25 cellular contexts compared by ENCODE assay signal in genomic region chr18:35062408-35062807, GRCh38. TPM values are rescaled to one million over a fixed set of nuclear protein-coding genes. Genes with fewer than 3 reads are reported as not detected.
A peak's percentile ranks its signal among the peaks of the same experiment; 100 is the strongest.
DNase-seq lines count a peak whose midpoint lies in the region; ATAC-seq and TF ChIP-seq lines count a peak whose summit lies in the region.
"Had no signal": no experiment of that assay in that cellular context is flagged by ENCODE, and none has a peak within 500 bp of the region (broad histone marks: within the 10 kb centered on the region; RNA-seq: fewer than 3 reads in every experiment).

No MANE protein-coding gene starts in this region.

- no peaks in the 10 kb centered on the region for H3K27me3 ChIP-seq in right atrium auricular region
- H3K27me3 ChIP-seq in heart right ventricle, result no peaks in the 10 kb centered on the region
- no peaks in the 10 kb centered on the region for H3K27me3 ChIP-seq in right lobe of liver
- H3K27me3 ChIP-seq: BE2C; BLaER1 treated with 17β-estradiol and CSF1 and Interleukin-3, amounts not matched to agents 10 nM and 100 nM had no signal

- no peak overlapping the region for H3K4me3 ChIP-seq in right atrium auricular region
- no peak overlapping the region for H3K4me3 ChIP-seq in heart right ventricle
- H3K4me3 ChIP-seq in right lobe of liver, result no peak overlapping the region
- H3K4me3 ChIP-seq: A549; BLaER1 treated with 17β-estradiol and CSF1 and Interleukin-3, amounts not matched to agents 10 nM and 100 nM had no signal

- no peak for TF ChIP-seq POLR2A in right lobe of liver (IDR thresholded peaks at IDR 0.05)

- H3K36me3 ChIP-seq in right atrium auricular region, result no peaks in the 10 kb centered on the region
- H3K36me3 ChIP-seq in heart right ventricle, result no peaks in the 10 kb centered on the region
- H3K36me3 ChIP-seq in right lobe of liver, result no peaks in the 10 kb centered on the region
- H3K36me3 ChIP-seq: BE2C had no signal

- intact Hi-C loops in heart right ventricle (cut with DNase I) (no loop called here), right lobe of liver (cut with DNase I) (no loop called here)

- ATAC-seq in heart right ventricle (no peak), left lobe of liver (peak; percentile 80), right lobe of liver (peak; percentile 76 to 85 (median 82)), naive B cell (ENCODE audit: low read depth in 2 of 2) (no peak), HG03520 (IDR thresholded peaks at IDR 0.05; ENCODE audit: unreplicated experiment) (no peak)
- ATAC-seq: A549 had no signal

- no peaks in the 10 kb centered on the region for H3K9me3 Mint-ChIP-seq in naive B cell
- H3K9me3 Mint-ChIP-seq: CD14-positive monocyte; CD4-positive, alpha-beta T cell had no signal

- peak overlapping the region; percentile 11 to 12 for H3K27ac ChIP-seq in right atrium auricular region
- peak overlapping the region in 1 of 10 donors; percentile 66 for H3K27ac ChIP-seq in heart right ventricle
- H3K27ac ChIP-seq in right lobe of liver, result peak overlapping the region; percentile 13 to 79 (median 66)
- no peak overlapping the region for H3K27ac ChIP-seq in caudate nucleus (ENCODE audit: low read depth, low read length)
- H3K27ac ChIP-seq: A549; BLaER1 treated with 17β-estradiol and CSF1 and Interleukin-3, amounts not matched to agents 10 nM and 100 nM had no signal

- H3K27ac Mint-ChIP-seq in naive B cell, result peak overlapping the region in 4 of 6 donors; percentile 30 to 54 (median 50)
- H3K27ac Mint-ChIP-seq: CD14-positive monocyte; CD4-positive, alpha-beta T cell had no signal

- no peaks in the 10 kb centered on the region for H3K36me3 Mint-ChIP-seq in naive B cell

- no peaks in the 10 kb centered on the region for H3K27me3 Mint-ChIP-seq in naive B cell
- H3K27me3 Mint-ChIP-seq: CD4-positive, alpha-beta T cell; CD8-positive, alpha-beta memory T cell had no signal

- no peak overlapping the region for H3K4me3 Mint-ChIP-seq in naive B cell
- H3K4me3 Mint-ChIP-seq: CD14-positive monocyte; CD4-positive, alpha-beta T cell; CD8-positive, alpha-beta memory T cell had no signal

- no peak for TF ChIP-seq CTCF in right atrium auricular region (IDR thresholded peaks at IDR 0.05)
- no peak for TF ChIP-seq CTCF in heart right ventricle (IDR thresholded peaks at IDR 0.05)
- TF ChIP-seq CTCF in right lobe of liver (IDR thresholded peaks at IDR 0.05), result no peak

- H3K9me3 ChIP-seq in right atrium auricular region, result no peaks in the 10 kb centered on the region
- H3K9me3 ChIP-seq in heart right ventricle, result no peaks in the 10 kb centered on the region
- no peaks in the 10 kb centered on the region for H3K9me3 ChIP-seq in right lobe of liver
- H3K9me3 ChIP-seq: A549; BE2C; BLaER1 treated with 17β-estradiol and CSF1 and Interleukin-3, amounts not matched to agents 10 nM and 100 nM had no signal

- 83 to 85% methylated on average over 5 of the region's 5 CpGs for WGBS in heart right ventricle, 2 donors
- 36% methylated on average over 4 of the region's 5 CpGs for WGBS in right lobe of liver (ENCODE audit: insufficient coverage, low coverage, low lambda C conversion rate, missing lambda C conversion rate)

- H3K4me1 ChIP-seq in right atrium auricular region (peaks cover 0 to 74% of the 10 kb centered on the region in 2 donors), heart right ventricle (peaks cover 9 to 82% (median 56%) of the 10 kb centered on the region in 9 donors), right lobe of liver (peaks cover 0 to 35% (median 14%) of the 10 kb centered on the region in 4 donors)
- H3K4me1 ChIP-seq: BE2C; BLaER1 treated with 17β-estradiol and CSF1 and Interleukin-3, amounts not matched to agents 10 nM and 100 nM had no signal

- H3K4me1 Mint-ChIP-seq in naive B cell, result peaks cover 57 to 77% (median 67%) of the 10 kb centered on the region in 3 donors
- H3K4me1 Mint-ChIP-seq: CD14-positive monocyte had no signal

- DNase-seq in right atrium auricular region (ENCODE audit: low spot score), result no peak
- DNase-seq in heart right ventricle, result no peak
- peak; percentile 91 for DNase-seq in left lobe of liver (ENCODE audit: low spot score)
- DNase-seq in right lobe of liver, result peak; percentile 59 to 88 (median 82)
- DNase-seq in naive B cell, result no peak
- DNase-seq in caudate nucleus (lab: John Stamatoyannopoulos, UW), result no peak
- no peak for DNase-seq in COLO668 (lab: John Stamatoyannopoulos, UW; ENCODE audit: unreplicated experiment)
- DNase-seq: 8988T; ACHN; AML-193; BE2C; Calu3; CD4-positive, alpha-beta T cell; CD8-positive, alpha-beta memory T cell; COR-L47; DMS53; DMS79 treated with DMSO at 0.1 percent for 48 hours; GF-D8; GOT3; H7; HCEC 1CT had no signal

RNA-seq across cellular contexts. Expression of gene MAPRE2, which starts 21.2 kb away (rescaled TPM):
- total RNA-seq in right atrium auricular region (100 to 1,000 TPM; 107 to 133 TPM), heart right ventricle (100 to 1,000 TPM in 8 of 10 donors, 10 to 100 TPM in 2; 63.9 to 211 (median 137) TPM), left lobe of liver (16.8 TPM), right lobe of liver (10 to 100 TPM; 17.0 to 25.9 (median 21.5) TPM)
- polyA plus RNA-seq in heart right ventricle (10 to 100 TPM; 31.7 to 71.1 TPM), naive B cell (ENCODE audit: low read depth in 6 of 6) (100 to 1,000 TPM in 5 of 6 donors, 10 to 100 TPM in 1; 99.3 to 132 (median 105) TPM)

Comparison
In these comparisons a context has a peak if more than half of its experiments do, and no peak if none do; other contexts are left out.
1. DNase-seq: peak in left lobe of liver (single experiment) and right lobe of liver (3 of 3); none in right atrium auricular region (single experiment), heart right ventricle (0 of 2), naive B cell (single experiment), caudate nucleus (0 of 61) and COLO668 (single experiment).
2. ATAC-seq: peak in left lobe of liver (single experiment) and right lobe of liver (4 of 4); none in heart right ventricle (0 of 8), naive B cell (0 of 2) and HG03520 (single experiment).